ENCODE assay signal across 14 cellular contexts in genomic region chr1:2274231-2274967, GRCh38. TPM values are rescaled to one million over a fixed set of nuclear protein-coding genes. Genes with fewer than 3 reads are reported as not detected.
DNase-seq lines count a peak whose midpoint lies in the region; ATAC-seq, FAIRE-seq and TF ChIP-seq lines count a peak whose summit lies in the region.
"Had no signal": no experiment of that assay in that cellular context is flagged by ENCODE, and none has a peak within 500 bp of the region (broad histone marks: within the 10 kb centered on the region; RNA-seq: fewer than 3 reads in every experiment).

No MANE protein-coding gene starts in this region.

- H2BK12ac ChIP-seq in H1 (ENCODE audit: low read depth, low read length): no peak overlapping the region

- H3K27ac Mint-ChIP-seq in activated T-cell treated with anti-CD3 and anti-CD28 coated beads, Interleukin-2, amount 50 U/mL, for 24 hours: peak overlapping the region; percentile 82
- peak overlapping the region; percentile 95 for H3K27ac Mint-ChIP-seq in nephron progenitor cell

- no peaks in the 10 kb centered on the region for H3K27me3 Mint-ChIP-seq in activated T-cell treated with anti-CD3 and anti-CD28 coated beads, Interleukin-2, amount 50 U/mL, for 24 hours
- no peaks in the 10 kb centered on the region for H3K27me3 Mint-ChIP-seq in nephron progenitor cell (ENCODE audit: low read depth, poor library complexity)

- H4K5ac ChIP-seq in H1 (ENCODE audit: insufficient read length, low read depth, low read length): no peak overlapping the region

- peaks cover 24 to 65% of the 10 kb centered on the region in 2 experiments for H4K20me1 ChIP-seq in H1 (replicated peaks in 1 of 2; ENCODE audit: control insufficient read depth in 1 of 2, insufficient read depth in 2 of 2, low read length in 2 of 2)

- no peaks in the 10 kb centered on the region for H3K23me2 ChIP-seq in H1 (ENCODE audit: low read depth, low read length)

- peaks cover 0 to 55% (median 42%) of the 10 kb centered on the region in 4 experiments; a peak in 6 of 7 replicates for H3K4me1 ChIP-seq in H1 (replicated peaks in 1 of 4; ENCODE audit: control insufficient read depth in 3 of 4, insufficient read depth in 4 of 4, low read length in 3 of 4)
- H3K4me1 ChIP-seq in tibial nerve: peaks cover under 1 to 100% (median 95%) of the 10 kb centered on the region in 4 donors

- no peak overlapping the region for H2AK5ac ChIP-seq in H1 (ENCODE audit: low read depth, low read length)

- H2BK120ac ChIP-seq in H1 (replicated peaks; ENCODE audit: low read depth, low read length): no peak overlapping the region

- no peak for TF ChIP-seq EP300 in H1 (IDR thresholded peaks at IDR 0.05; ENCODE audit: borderline replicate concordance in 1 of 2, low read depth in 2 of 2, low read length in 2 of 2)
- no peak for TF ChIP-seq EP300 in tibial nerve (IDR thresholded peaks at IDR 0.05)

- 0 out of 2 replicates have a peak overlapping the region, but pooled peaks have one; percentile 23 for H3K27ac ChIP-seq in H1 (ENCODE audit: low read depth, low read length)
- peak overlapping the region; percentile 21 to 82 (median 67) for H3K27ac ChIP-seq in tibial nerve

- H3K79me2 ChIP-seq in H1 (ENCODE audit: control insufficient read depth in 1 of 2, insufficient read depth in 2 of 2, low read length in 2 of 2): peaks cover 25 to 87% of the 10 kb centered on the region in 2 experiments; a peak in 3 of 4 replicates

- H3K4me3 ChIP-seq in H1 (ENCODE audit: extremely low read depth in 1 of 4, insufficient read depth in 2 of 4, low read depth in 3 of 4, low read length in 4 of 4) (no peak overlapping the region), tibial nerve (peak overlapping the region in 1 of 4 donors; percentile 10)

- 0 out of 2 replicates have a peak overlapping the region, but pooled peaks have one; percentile 16 for H2BK5ac ChIP-seq in H1 (ENCODE audit: low read depth, low read length)

- peaks cover 17% of the 10 kb centered on the region for H3K36me3 Mint-ChIP-seq in activated T-cell treated with anti-CD3 and anti-CD28 coated beads, Interleukin-2, amount 50 U/mL, for 24 hours (ENCODE audit: low read depth)
- peaks cover 17% of the 10 kb centered on the region for H3K36me3 Mint-ChIP-seq in nephron progenitor cell (ENCODE audit: low read depth)

- H3K27me3 ChIP-seq in H1 (replicated peaks in 1 of 4; ENCODE audit: control insufficient read depth in 3 of 4, extremely low read depth in 1 of 4, insufficient read depth in 3 of 4, low read length in 3 of 4) (no peaks in the 10 kb centered on the region), tibial nerve (no peaks in the 10 kb centered on the region)

- H3K9ac ChIP-seq in H1 (replicated peaks in 1 of 4; ENCODE audit: extremely low read depth in 1 of 4, low read depth in 3 of 4, low read length in 3 of 4): no peak overlapping the region

- no peak overlapping the region for H3K4me3 Mint-ChIP-seq in activated T-cell treated with anti-CD3 and anti-CD28 coated beads, Interleukin-2, amount 50 U/mL, for 24 hours
- no peak overlapping the region for H3K4me3 Mint-ChIP-seq in nephron progenitor cell

- H3K36me3 ChIP-seq in H1 (ENCODE audit: control insufficient read depth in 2 of 4, insufficient read depth in 4 of 4, low read length in 3 of 4) (peaks cover 0 to 3% (median 0%) of the 10 kb centered on the region in 4 experiments; a peak in 1 of 8 replicates), tibial nerve (peaks cover 0 to 6% (median 0%) of the 10 kb centered on the region in 3 donors)

- 93% methylated on average over 25 of the region's 25 CpGs; no CpG with 5 or more reads in 1 of the 2 experiments for WGBS in H1 (ENCODE audit: extremely low coverage in 1 of 2, insufficient coverage in 1 of 2, insufficient read length in 1 of 2, insufficient replicate concordance in 2 of 2, low coverage in 1 of 2, low lambda C conversion rate in 2 of 2, missing lambda C conversion rate in 1 of 2), 2 experiments
- 34 to 51% methylated on average over 11 to 25 of the region's 25 CpGs for WGBS in tibial nerve, 2 donors

- H3K9me3 Mint-ChIP-seq in activated T-cell treated with anti-CD3 and anti-CD28 coated beads, Interleukin-2, amount 50 U/mL, for 24 hours: no peaks in the 10 kb centered on the region
- no peaks in the 10 kb centered on the region for H3K9me3 Mint-ChIP-seq in nephron progenitor cell

- H3K56ac ChIP-seq in H1 (replicated peaks; ENCODE audit: insufficient read length, low read depth, low read length): no peak overlapping the region

- no peak for FAIRE-seq in H1 (lab: Jason Lieb, UNC)
- FAIRE-seq: HTR-8/SVneo had no signal

- H3K9me3 ChIP-seq in H1 (ENCODE audit: insufficient read depth in 2 of 2, low read depth in 1 of 2, low read length in 1 of 2) (no peaks in the 10 kb centered on the region), tibial nerve (no peaks in the 10 kb centered on the region)

- no peak for ATAC-seq in HG03175 (IDR thresholded peaks at IDR 0.05; ENCODE audit: unreplicated experiment)

- H4K91ac ChIP-seq in H1 (replicated peaks; ENCODE audit: insufficient read length, low read length): no peak overlapping the region

- peak in 1 of 2 experiments; percentile 12; a peak in 2 of 4 replicates for TF ChIP-seq RAD21 in H1 (IDR thresholded peaks at IDR 0.05 in 1 of 2, conservative IDR thresholded peaks at IDR 0.05 in 1 of 2; ENCODE audit: low read depth in 2 of 2, low read length in 2 of 2)

- no peak overlapping the region for H2BK20ac ChIP-seq in H1 (ENCODE audit: low read length)

- TF ChIP-seq POLR2A in H1 (IDR thresholded peaks at IDR 0.05; ENCODE audit: control extremely low read depth in 1 of 2, low read depth in 2 of 2, low read length in 2 of 2): no peak
- TF ChIP-seq POLR2A in tibial nerve (IDR thresholded peaks at IDR 0.05): no peak

- H3K18ac ChIP-seq in H1 (ENCODE audit: extremely low read depth, low read length): no peak overlapping the region; the same call in 1 of the 2 replicates

- H3K14ac ChIP-seq in H1 (ENCODE audit: insufficient read length): no peak overlapping the region

- no peak overlapping the region for H3K4ac ChIP-seq in H1 (replicated peaks; ENCODE audit: insufficient read length, low read depth, low read length)

- H2BK15ac ChIP-seq in H1 (ENCODE audit: low read length): no peak overlapping the region

- H3K4me2 ChIP-seq in H1 (ENCODE audit: insufficient read depth in 1 of 2, low read depth in 2 of 2, low read length in 2 of 2): no peak overlapping the region

- no peak overlapping the region for H4K8ac ChIP-seq in H1 (ENCODE audit: extremely low read depth, insufficient read depth, low read length)

- peaks cover 46% of the 10 kb centered on the region for H3K79me1 ChIP-seq in H1 (ENCODE audit: low read depth, low read length)

- no peak for TF ChIP-seq CTCF in H1 (IDR thresholded peaks at IDR 0.05; ENCODE audit: control extremely low read depth in 1 of 3, insufficient read depth in 1 of 3, low read depth in 1 of 3, low read length in 3 of 3)
- TF ChIP-seq CTCF in nephron progenitor cell (IDR thresholded peaks at IDR 0.05): no peak
- TF ChIP-seq CTCF in tibial nerve (IDR thresholded peaks at IDR 0.05): no peak

- no peak overlapping the region for H2AFZ ChIP-seq in H1 (ENCODE audit: low read length)

- no peak overlapping the region for H3K23ac ChIP-seq in H1 (ENCODE audit: insufficient read length)

- CTCF ChIA-PET in H1 (lab: Charles Lee; ENCODE audit: partially characterized antibody): interaction anchor here (0.6 to 1.6 kb wide), 5 partner anchors 19 to 321 kb away, joined by 3 to 4 read pairs (median 4); no protein-coding TSS in a partner anchor

- DNase-seq in activated T-cell treated with anti-CD3 and anti-CD28 coated beads, Interleukin-2, amount 50 U/mL, for 24 hours: no peak
- no peak for DNase-seq in activated T-cell treated with anti-CD3 and anti-CD28 coated beads, Interleukin-2, amount 50 U/mL, for 48 hours
- DNase-seq in H1 (ENCODE audit: low read depth in 1 of 2, low spot score in 2 of 2) (no peak), nephron progenitor cell (no peak), tibial nerve (ENCODE audit: low spot score in 2 of 2) (no peak), NCI-H526 (lab: John Stamatoyannopoulos, UW) (no peak), NCI-H446 (lab: John Stamatoyannopoulos, UW) (no peak)
- DNase-seq: activated CD4-positive, alpha-beta T cell treated with anti-CD3 and anti-CD28 coated beads for 1 hour; caudate nucleus; GOT3; islet precursor cell; NCI-H1092 treated with DMSO at 0.1 percent for 48 hours had no signal

- POLR2A ChIA-PET in H1 (lab: Charles Lee; ENCODE audit: partially characterized antibody): interaction anchor here (0.8 kb wide), 1 partner anchor 1065 kb away, joined by 3 read pairs; no protein-coding TSS in a partner anchor

- peaks cover 73% of the 10 kb centered on the region for H3K4me1 Mint-ChIP-seq in activated T-cell treated with anti-CD3 and anti-CD28 coated beads, Interleukin-2, amount 50 U/mL, for 24 hours (ENCODE audit: low read depth)
- peaks cover 92% of the 10 kb centered on the region for H3K4me1 Mint-ChIP-seq in nephron progenitor cell

TF ChIP-seq in H1, 55 proteins besides CTCF, POLR2A, EP300 and RAD21:
- no peak for TF ChIP-seq BACH1 (IDR thresholded peaks at IDR 0.05; ENCODE audit: low read length)
- TF ChIP-seq CBX8 (IDR thresholded peaks at IDR 0.05; ENCODE audit: borderline replicate concordance, low read depth, low read length): no peak
- TF ChIP-seq CREB1 (IDR thresholded peaks at IDR 0.05): no peak

RNA-seq across cellular contexts. Expression of gene SKI, which starts 46.3 kb away (rescaled TPM):
- 80.2 and 87.6 TPM in 2 replicates for total RNA-seq in H1 (2021; fragmentation: NEBNext Ultra II Directional; extraction: Animal tissue kit (Norgen Biotek cat#: 25700))
- 8.3 and 14.5 TPM in 2 replicates for polyA plus RNA-seq in H1 (2011; rRNA removed)
- 8.6 TPM for polyA plus RNA-seq in H1 (2011; cell fraction: cytosol; rRNA removed)
- polyA plus RNA-seq in H1 (2011; cell fraction: nucleus; rRNA removed): 19.2 TPM
- 24.8 to 35.9 TPM (median 32.3 TPM) in 4 replicates for polyA plus RNA-seq in H1 (2012, experiment 1 of 2)
- polyA plus RNA-seq in H1 (2012, experiment 2 of 2): 36.5 TPM
- polyA plus RNA-seq in H1 (2013, experiment 1 of 2): 40.2 TPM
- 39.7 TPM for polyA plus RNA-seq in H1 (2013, experiment 2 of 2)
- polyA minus RNA-seq in H1 (2011; rRNA and poly(A)+ RNA removed): 6.3 and 7.3 TPM in 2 replicates
- 30.0 TPM for polyA minus RNA-seq in H1 (2011; cell fraction: cytosol; rRNA and poly(A)+ RNA removed)
- 27.1 TPM for polyA minus RNA-seq in H1 (2011; cell fraction: nucleus; rRNA and poly(A)+ RNA removed)
- 100 to 1,000 TPM in 1 of 4 donors, 10 to 100 TPM in 3; 62.8 to 100 (median 72.2) TPM for total RNA-seq in tibial nerve
